ENCODE assay signal across 11 cellular contexts in the genomic region with DNA sequence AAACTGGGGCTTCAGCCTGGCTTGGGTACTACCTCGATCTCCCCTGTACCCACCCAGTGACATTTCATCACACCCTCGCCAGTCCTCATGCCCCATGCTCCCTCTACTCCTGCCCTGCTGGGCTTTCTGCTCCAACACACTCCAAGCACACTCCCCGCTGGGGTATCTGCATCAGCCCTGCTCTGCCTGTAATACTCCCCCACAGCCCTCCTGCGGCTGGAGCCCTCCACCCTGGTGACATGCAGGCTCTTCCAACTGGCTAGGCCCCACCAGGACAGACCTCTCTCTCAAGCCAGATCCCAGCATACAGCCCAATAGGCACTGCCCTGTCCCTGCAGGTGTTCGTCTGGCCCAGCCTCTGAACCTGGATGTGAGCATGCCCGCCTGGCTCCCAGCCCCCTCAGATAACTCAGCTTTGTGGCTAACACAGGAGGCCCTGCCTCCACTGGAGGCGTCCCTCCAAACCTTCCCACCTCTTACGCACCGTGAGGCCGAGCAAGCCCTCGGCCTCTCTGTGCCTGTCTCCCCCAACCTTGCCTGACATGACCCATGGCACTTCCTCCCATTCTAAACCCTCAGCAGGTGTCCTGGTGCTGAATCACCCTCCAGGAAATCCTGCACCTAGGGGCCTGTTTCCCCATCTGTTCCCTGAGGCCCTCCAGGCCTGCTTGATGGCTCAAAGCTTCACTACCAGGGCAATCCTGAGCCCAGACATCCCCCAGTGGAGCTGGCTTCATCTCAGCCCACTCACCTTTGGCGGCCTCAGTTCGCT. TPM values are rescaled to one million over a fixed set of nuclear protein-coding genes. Genes with fewer than 3 reads are reported as not detected.
A peak's percentile ranks its signal among the peaks of the same experiment; 100 is the strongest.
DNase-seq lines count a peak whose midpoint lies in the region; ATAC-seq, FAIRE-seq and TF ChIP-seq lines count a peak whose summit lies in the region.
"Had no signal": no experiment of that assay in that cellular context is flagged by ENCODE, and none has a peak within 500 bp of the region (broad histone marks: within the 10 kb centered on the region; RNA-seq: fewer than 3 reads in every experiment).

No MANE protein-coding gene starts in this region.

- H3K4me2 ChIP-seq in H1 (ENCODE audit: insufficient read depth in 1 of 2, low read depth in 2 of 2, low read length in 2 of 2) = peak overlapping the region; percentile 20 to 55; a peak in 2 of 4 replicates

- H2BK20ac ChIP-seq in H1 (ENCODE audit: low read length) = no peak overlapping the region

- no peak for ATAC-seq in activated naive CD4-positive, alpha-beta T cell treated with anti-CD3 and anti-CD28 coated beads, Interleukin-2, amount 50 U/mL, for 72 hours

- no peak overlapping the region for H3K23ac ChIP-seq in H1 (ENCODE audit: insufficient read length)

- no peak overlapping the region for H3K4ac ChIP-seq in H1 (replicated peaks; ENCODE audit: insufficient read length, low read depth, low read length)

- H3K27me3 Mint-ChIP-seq in type B pancreatic cell = no peaks in the 10 kb centered on the region
- no peaks in the 10 kb centered on the region for H3K27me3 Mint-ChIP-seq in T-helper 2 cell treated with Interferon-gamma antibody and Interleukin-4, amounts not matched to agents 5 μg/mL and 100 μg/mL, for 36 hours (ENCODE audit: low read depth)

- H3K27ac Mint-ChIP-seq in activated naive CD4-positive, alpha-beta T cell treated with anti-CD3 and anti-CD28 coated beads, Interleukin-2, amount 50 U/mL, for 72 hours = peak overlapping the region; percentile 16 to 51
- H3K27ac Mint-ChIP-seq in type B pancreatic cell = peak overlapping the region; percentile 71
- no peak overlapping the region for H3K27ac Mint-ChIP-seq in T-helper 2 cell treated with Interferon-gamma antibody and Interleukin-4, amounts not matched to agents 5 μg/mL and 100 μg/mL, for 36 hours

- H4K91ac ChIP-seq in H1 (replicated peaks; ENCODE audit: insufficient read length, low read length) = peak overlapping the region; percentile 18

- H3K9ac ChIP-seq in H1 (replicated peaks in 1 of 4; ENCODE audit: extremely low read depth in 1 of 4, low read depth in 3 of 4, low read length in 3 of 4) = peak overlapping the region in 3 of 4 experiments; percentile 6 to 51 (median 21); a peak in 5 of 7 replicates

- H3K27ac ChIP-seq in H1 (ENCODE audit: low read depth, low read length) = peak overlapping the region; percentile 81
- H3K27ac ChIP-seq: prostate gland had no signal

- no peak overlapping the region for H4K5ac ChIP-seq in H1 (ENCODE audit: insufficient read length, low read depth, low read length)

- 0 out of 2 replicates have a peak overlapping the region, but pooled peaks have one; percentile 3 for H2BK15ac ChIP-seq in H1 (ENCODE audit: low read length)

- H3K4me1 Mint-ChIP-seq in type B pancreatic cell (ENCODE audit: unreplicated experiment) = peaks cover 12% of the 10 kb centered on the region
- H3K4me1 Mint-ChIP-seq in T-helper 2 cell treated with Interferon-gamma antibody and Interleukin-4, amounts not matched to agents 5 μg/mL and 100 μg/mL, for 36 hours (ENCODE audit: low read depth) = peaks cover 7% of the 10 kb centered on the region

- peak overlapping the region; percentile 41; the same call in 1 of the 2 replicates for H2AK5ac ChIP-seq in H1 (ENCODE audit: low read depth, low read length)

- peaks cover 3 to 15% (median 13%) of the 10 kb centered on the region in 4 experiments; a peak in 6 of 7 replicates for H3K4me1 ChIP-seq in H1 (replicated peaks in 1 of 4; ENCODE audit: control insufficient read depth in 3 of 4, insufficient read depth in 4 of 4, low read length in 3 of 4)
- H3K4me1 ChIP-seq: prostate gland had no signal

- peaks cover 11 to 22% of the 10 kb centered on the region in 2 experiments for H4K20me1 ChIP-seq in H1 (replicated peaks in 1 of 2; ENCODE audit: control insufficient read depth in 1 of 2, insufficient read depth in 2 of 2, low read length in 2 of 2)

- no peaks in the 10 kb centered on the region for H3K9me3 ChIP-seq in H1 (ENCODE audit: insufficient read depth in 2 of 2, low read depth in 1 of 2, low read length in 1 of 2)
- H3K9me3 ChIP-seq: prostate gland had no signal

- TF ChIP-seq POLR2A in H1 (IDR thresholded peaks at IDR 0.05; ENCODE audit: control extremely low read depth in 1 of 2, low read depth in 2 of 2, low read length in 2 of 2) = no peak

- peak overlapping the region in 2 of 4 experiments; percentile 5 to 7; a peak in 2 of 8 replicates for H3K4me3 ChIP-seq in H1 (ENCODE audit: extremely low read depth in 1 of 4, insufficient read depth in 2 of 4, low read depth in 3 of 4, low read length in 4 of 4)
- H3K4me3 ChIP-seq: prostate gland had no signal

- peak overlapping the region; percentile 43 for H4K8ac ChIP-seq in H1 (ENCODE audit: extremely low read depth, insufficient read depth, low read length)

- FAIRE-seq in H1 (lab: Jason Lieb, UNC) = no peak

- H3K56ac ChIP-seq in H1 (replicated peaks; ENCODE audit: insufficient read length, low read depth, low read length) = no peak overlapping the region

- H2BK5ac ChIP-seq in H1 (ENCODE audit: low read depth, low read length) = peak overlapping the region; percentile 86

- H2BK120ac ChIP-seq in H1 (replicated peaks; ENCODE audit: low read depth, low read length) = no peak overlapping the region

- WGBS in H1 (ENCODE audit: extremely low coverage in 1 of 2, insufficient coverage in 1 of 2, insufficient read length in 1 of 2, insufficient replicate concordance in 2 of 2, low coverage in 1 of 2, low lambda C conversion rate in 2 of 2, missing lambda C conversion rate in 1 of 2), 2 experiments = 76% methylated on average over 12 of the region's 13 CpGs; no CpG with 5 or more reads in 1 of the 2 experiments

- CTCF ChIA-PET in H1 (lab: Charles Lee; ENCODE audit: partially characterized antibody) = interaction anchor here (0.7 to 16.2 kb wide), 8 partner anchors 10 to 143 kb away, joined by 3 to 369 read pairs (median 7); partner anchors contain the start of gene TRMT2A

- no peak overlapping the region for H3K14ac ChIP-seq in H1 (ENCODE audit: insufficient read length)

- peak overlapping the region; percentile 39 for H3K4me3 Mint-ChIP-seq in type B pancreatic cell
- H3K4me3 Mint-ChIP-seq in T-helper 2 cell treated with Interferon-gamma antibody and Interleukin-4, amounts not matched to agents 5 μg/mL and 100 μg/mL, for 36 hours = no peak overlapping the region

- H3K18ac ChIP-seq in H1 (ENCODE audit: extremely low read depth, low read length) = no peak overlapping the region; the same call in 1 of the 2 replicates

- no peaks in the 10 kb centered on the region for H3K79me2 ChIP-seq in H1 (ENCODE audit: control insufficient read depth in 1 of 2, insufficient read depth in 2 of 2, low read length in 2 of 2)

- peak overlapping the region; percentile 50; the same call in 1 of the 2 replicates for H2BK12ac ChIP-seq in H1 (ENCODE audit: low read depth, low read length)

- POLR2A ChIA-PET in H1 (lab: Charles Lee; ENCODE audit: partially characterized antibody) = interaction anchor here (0.8 to 2.6 kb wide), 8 partner anchors 11 to 146 kb away, joined by 3 to 13 read pairs (median 3); partner anchors contain the start of gene DGCR8

- H3K36me3 ChIP-seq in H1 (ENCODE audit: control insufficient read depth in 2 of 4, insufficient read depth in 4 of 4, low read length in 3 of 4) = peaks cover 7 to 42% (median 15%) of the 10 kb centered on the region in 4 experiments; a peak in 6 of 8 replicates

- no peak overlapping the region for H2AFZ ChIP-seq in H1 (ENCODE audit: low read length)

- H3K23me2 ChIP-seq in H1 (ENCODE audit: low read depth, low read length) = no peaks in the 10 kb centered on the region; the same call in 1 of the 2 replicates

- no peaks in the 10 kb centered on the region for H3K27me3 ChIP-seq in H1 (replicated peaks in 1 of 4; ENCODE audit: control insufficient read depth in 3 of 4, extremely low read depth in 1 of 4, insufficient read depth in 3 of 4, low read length in 3 of 4)

- H3K9me3 Mint-ChIP-seq in activated naive CD4-positive, alpha-beta T cell treated with anti-CD3 and anti-CD28 coated beads, Interleukin-2, amount 50 U/mL, for 72 hours = no peaks in the 10 kb centered on the region
- H3K9me3 Mint-ChIP-seq in type B pancreatic cell = no peaks in the 10 kb centered on the region
- H3K9me3 Mint-ChIP-seq in T-helper 2 cell treated with Interferon-gamma antibody and Interleukin-4, amounts not matched to agents 5 μg/mL and 100 μg/mL, for 36 hours = no peaks in the 10 kb centered on the region

- no peaks in the 10 kb centered on the region for H3K79me1 ChIP-seq in H1 (ENCODE audit: low read depth, low read length)

- TF ChIP-seq EP300 in H1 (IDR thresholded peaks at IDR 0.05; ENCODE audit: borderline replicate concordance in 1 of 2, low read depth in 2 of 2, low read length in 2 of 2) = no peak

- TF ChIP-seq RAD21 in H1 (IDR thresholded peaks at IDR 0.05 in 1 of 2, conservative IDR thresholded peaks at IDR 0.05 in 1 of 2; ENCODE audit: low read depth in 2 of 2, low read length in 2 of 2) = no peak

- no peaks in the 10 kb centered on the region for H3K36me3 Mint-ChIP-seq in activated naive CD4-positive, alpha-beta T cell treated with anti-CD3 and anti-CD28 coated beads, Interleukin-2, amount 50 U/mL, for 72 hours
- no peaks in the 10 kb centered on the region for H3K36me3 Mint-ChIP-seq in type B pancreatic cell
- H3K36me3 Mint-ChIP-seq in T-helper 2 cell treated with Interferon-gamma antibody and Interleukin-4, amounts not matched to agents 5 μg/mL and 100 μg/mL, for 36 hours (ENCODE audit: low read depth) = no peaks in the 10 kb centered on the region

- DNase-seq in activated naive CD4-positive, alpha-beta T cell treated with anti-CD3 and anti-CD28 coated beads, Interleukin-2, amount 50 U/mL, for 72 hours (ENCODE audit: low spot score in 2 of 2) = no peak
- DNase-seq in activated naive CD4-positive, alpha-beta T cell treated with Interleukin-2 at 50 U/mL for 16 hours = no peak
- DNase-seq in NCI-H2171 treated with DMSO at 0.1 percent for 48 hours (lab: John Stamatoyannopoulos, UW) (peak; percentile 76), H1 (ENCODE audit: low read depth in 1 of 2, low spot score in 2 of 2) (no peak), type B pancreatic cell (ENCODE audit: extremely low spot score, unreplicated experiment) (no peak), OCI-M2 (lab: John Stamatoyannopoulos, UW; ENCODE audit: unreplicated experiment) (no peak)
- DNase-seq in T-helper 2 cell treated with Interferon-gamma antibody and Interleukin-4, amounts not matched to agents 5 μg/mL and 100 μg/mL, for 36 hours (ENCODE audit: low spot score) = no peak
- DNase-seq in stimulated activated naive CD4-positive, alpha-beta T cell (lab: John Stamatoyannopoulos, UW) = no peak
- DNase-seq: activated T-cell treated with anti-CD3 and anti-CD28 coated beads, Interleukin-2, amount 50 U/mL, for 1 hour; effector memory CD4-positive, alpha-beta T cell had no signal

- no peak for TF ChIP-seq CTCF in H1 (IDR thresholded peaks at IDR 0.05; ENCODE audit: control extremely low read depth in 1 of 3, insufficient read depth in 1 of 3, low read depth in 1 of 3, low read length in 3 of 3)
- no peak for TF ChIP-seq CTCF in type B pancreatic cell (conservative IDR thresholded peaks at IDR 0.05)

RNA-seq across cellular contexts. Expression of gene TXNRD2, which starts 33.5 kb away (rescaled TPM):
- 10 to 100 TPM in 1 of 2 donors, 1 to 10 TPM in 1; 4.6 to 33.0 TPM for total RNA-seq in activated naive CD4-positive, alpha-beta T cell treated with anti-CD3 and anti-CD28 coated beads, Interleukin-2, amount 50 U/mL, for 72 hours
- 14.2 and 14.8 TPM in 2 replicates for total RNA-seq in H1 (2021; fragmentation: NEBNext Ultra II Directional; extraction: Animal tissue kit (Norgen Biotek cat#: 25700))
- polyA plus RNA-seq in H1 (2011; rRNA removed) = 21.9 and 25.0 TPM in 2 replicates
- 20.2 TPM for polyA plus RNA-seq in H1 (2011; cell fraction: cytosol; rRNA removed)
- polyA plus RNA-seq in H1 (2011; cell fraction: nucleus; rRNA removed) = 38.2 TPM
- polyA plus RNA-seq in H1 (2012, experiment 1 of 2) = 11.3 to 14.7 TPM (median 13.7 TPM) in 4 replicates
- 16.5 TPM for polyA plus RNA-seq in H1 (2012, experiment 2 of 2)
- 8.1 TPM for polyA plus RNA-seq in H1 (2013, experiment 1 of 2)
- 9.0 TPM for polyA plus RNA-seq in H1 (2013, experiment 2 of 2)
- polyA minus RNA-seq in H1 (2011; rRNA and poly(A)+ RNA removed) = 6.3 and 8.1 TPM in 2 replicates
- polyA minus RNA-seq in H1 (2011; cell fraction: cytosol; rRNA and poly(A)+ RNA removed) = 6.8 TPM
- polyA minus RNA-seq in H1 (2011; cell fraction: nucleus; rRNA and poly(A)+ RNA removed) = 13.8 TPM
- total RNA-seq in type B pancreatic cell (ENCODE audit: low replicate concordance) = 13.2 and 25.1 TPM in 2 replicates

RNA-seq across cellular contexts. Expression of gene COMT, which starts 33.5 kb away (rescaled TPM):
- total RNA-seq in activated naive CD4-positive, alpha-beta T cell treated with anti-CD3 and anti-CD28 coated beads, Interleukin-2, amount 50 U/mL, for 72 hours = 100 to 1,000 TPM in 1 of 2 donors, 10 to 100 TPM in 1; 39.7 to 113 TPM
- total RNA-seq in H1 (2021; fragmentation: NEBNext Ultra II Directional; extraction: Animal tissue kit (Norgen Biotek cat#: 25700)) = 15.2 and 16.6 TPM in 2 replicates
- polyA plus RNA-seq in H1 (2011; rRNA removed) = 33.7 and 45.0 TPM in 2 replicates
- 30.8 TPM for polyA plus RNA-seq in H1 (2011; cell fraction: cytosol; rRNA removed)
- polyA plus RNA-seq in H1 (2011; cell fraction: nucleus; rRNA removed) = 39.7 TPM
- polyA plus RNA-seq in H1 (2012, experiment 1 of 2) = 21.8 to 30.3 TPM (median 29.0 TPM) in 4 replicates
- 26.2 TPM for polyA plus RNA-seq in H1 (2012, experiment 2 of 2)
- polyA plus RNA-seq in H1 (2013, experiment 1 of 2) = 12.0 TPM
- polyA plus RNA-seq in H1 (2013, experiment 2 of 2) = 10.6 TPM
- polyA minus RNA-seq in H1 (2011; rRNA and poly(A)+ RNA removed) = 9.1 and 11.6 TPM in 2 replicates
- 25.5 TPM for polyA minus RNA-seq in H1 (2011; cell fraction: cytosol; rRNA and poly(A)+ RNA removed)
- polyA minus RNA-seq in H1 (2011; cell fraction: nucleus; rRNA and poly(A)+ RNA removed) = 7.3 TPM
- total RNA-seq in type B pancreatic cell (ENCODE audit: low replicate concordance) = 87.2 and 87.4 TPM in 2 replicates

RNA-seq across cellular contexts. Expression of gene ARVCF, which starts 41.5 kb away (rescaled TPM):
- total RNA-seq in activated naive CD4-positive, alpha-beta T cell treated with anti-CD3 and anti-CD28 coated beads, Interleukin-2, amount 50 U/mL, for 72 hours = 1 to 10 TPM; 1.9 to 4.3 TPM
- total RNA-seq in H1 (2021; fragmentation: NEBNext Ultra II Directional; extraction: Animal tissue kit (Norgen Biotek cat#: 25700)) = 43.2 and 49.6 TPM in 2 replicates
- polyA plus RNA-seq in H1 (2011; rRNA removed) = 31.0 and 68.3 TPM in 2 replicates
- polyA plus RNA-seq in H1 (2011; cell fraction: cytosol; rRNA removed) = 68.4 TPM
- polyA plus RNA-seq in H1 (2011; cell fraction: nucleus; rRNA removed) = 444 TPM
- polyA plus RNA-seq in H1 (2012, experiment 1 of 2) = 37.9 to 61.7 TPM (median 55.2 TPM) in 4 replicates
- 25.1 TPM for polyA plus RNA-seq in H1 (2012, experiment 2 of 2)
- 23.2 TPM for polyA plus RNA-seq in H1 (2013, experiment 1 of 2)
- 21.9 TPM for polyA plus RNA-seq in H1 (2013, experiment 2 of 2)
- 18.4 and 21.2 TPM in 2 replicates for polyA minus RNA-seq in H1 (2011; rRNA and poly(A)+ RNA removed)
- 28.8 TPM for polyA minus RNA-seq in H1 (2011; cell fraction: cytosol; rRNA and poly(A)+ RNA removed)
- 88.4 TPM for polyA minus RNA-seq in H1 (2011; cell fraction: nucleus; rRNA and poly(A)+ RNA removed)
- total RNA-seq in type B pancreatic cell (ENCODE audit: low replicate concordance) = 40.8 and 55.3 TPM in 2 replicates

RNA-seq across cellular contexts. Expression of gene TANGO2, which starts 45.8 kb away (rescaled TPM):
- 10 to 100 TPM; 19.1 to 19.3 TPM for total RNA-seq in activated naive CD4-positive, alpha-beta T cell treated with anti-CD3 and anti-CD28 coated beads, Interleukin-2, amount 50 U/mL, for 72 hours
- 10.1 and 13.6 TPM in 2 replicates for total RNA-seq in H1 (2021; fragmentation: NEBNext Ultra II Directional; extraction: Animal tissue kit (Norgen Biotek cat#: 25700))
- 18.2 and 18.4 TPM in 2 replicates for polyA plus RNA-seq in H1 (2011; rRNA removed)
- polyA plus RNA-seq in H1 (2011; cell fraction: cytosol; rRNA removed) = 18.8 TPM
- polyA plus RNA-seq in H1 (2011; cell fraction: nucleus; rRNA removed) = 19.5 TPM
- polyA plus RNA-seq in H1 (2012, experiment 1 of 2) = 7.8 to 13.8 TPM (median 12.6 TPM) in 4 replicates
- 11.7 TPM for polyA plus RNA-seq in H1 (2012, experiment 2 of 2)
- 5.2 TPM for polyA plus RNA-seq in H1 (2013, experiment 1 of 2)
- 5.0 TPM for polyA plus RNA-seq in H1 (2013, experiment 2 of 2)
- 32.1 and 36.1 TPM in 2 replicates for polyA minus RNA-seq in H1 (2011; rRNA and poly(A)+ RNA removed)
- polyA minus RNA-seq in H1 (2011; cell fraction: cytosol; rRNA and poly(A)+ RNA removed) = 7.8 TPM
- 11.9 TPM for polyA minus RNA-seq in H1 (2011; cell fraction: nucleus; rRNA and poly(A)+ RNA removed)
- total RNA-seq in type B pancreatic cell (ENCODE audit: low replicate concordance) = 17.4 and 32.1 TPM in 2 replicates
